8 cellular contexts compared by ENCODE assay signal in genomic region chr5:139458580-139459407, GRCh38. TPM values are rescaled to one million over a fixed set of nuclear protein-coding genes. Genes with fewer than 3 reads are reported as not detected.
A peak's percentile ranks its signal among the peaks of the same experiment; 100 is the strongest.
DNase-seq lines count a peak whose midpoint lies in the region; ATAC-seq and TF ChIP-seq lines count a peak whose summit lies in the region.

No MANE protein-coding gene starts in this region.

- in situ Hi-C loops in Panc1 (cut with HindIII; ENCODE audit: low pct_unique_long_range_greater_than_20kb, low sequenced_read_pairs) = no loop called here

- no peaks in the 10 kb centered on the region for H3K36me3 Mint-ChIP-seq in activated naive CD4-positive, alpha-beta T cell treated with anti-CD3 and anti-CD28 coated beads for 36 hours (ENCODE audit: low read depth)

- no peaks in the 10 kb centered on the region for H3K36me3 ChIP-seq in H7 (replicated peaks; ENCODE audit: control insufficient read depth, insufficient read depth, low read length)
- no peaks in the 10 kb centered on the region for H3K36me3 ChIP-seq in Panc1 (ENCODE audit: control insufficient read depth, insufficient read depth, low read length)

- H3K4me1 ChIP-seq in Panc1 (ENCODE audit: control insufficient read depth, insufficient read depth, low read length) = no peaks in the 10 kb centered on the region

- H3K4me3 Mint-ChIP-seq in activated naive CD4-positive, alpha-beta T cell treated with anti-CD3 and anti-CD28 coated beads for 36 hours = peak overlapping the region; percentile 50

- H3K4me1 Mint-ChIP-seq in activated naive CD4-positive, alpha-beta T cell treated with anti-CD3 and anti-CD28 coated beads for 36 hours (ENCODE audit: low read depth) = peaks cover 54% of the 10 kb centered on the region

- no peak for TF ChIP-seq CTCF in Panc1 (IDR thresholded peaks at IDR 0.05)

- no peaks in the 10 kb centered on the region for H3K27me3 Mint-ChIP-seq in activated naive CD4-positive, alpha-beta T cell treated with anti-CD3 and anti-CD28 coated beads for 36 hours (ENCODE audit: low read depth)

- BruUV-seq in Panc1 (replicated peaks; lab: Mats Ljungman, UMichigan) = no TSS peak

- DNase-seq in Daoy (ENCODE audit: low read depth) = peak; percentile 93
- peak; percentile 35 for DNase-seq in H7
- no peak for DNase-seq in Panc1 (ENCODE audit: low read depth, low spot score)
- peak; percentile 93 for DNase-seq in activated naive CD4-positive, alpha-beta T cell treated with anti-CD3 and anti-CD28 coated beads for 36 hours
- no peak for DNase-seq in left lobe of liver (ENCODE audit: low spot score)
- peak; percentile 51 to 86 (median 78) for DNase-seq in stimulated activated naive CD4-positive, alpha-beta T cell (lab: John Stamatoyannopoulos, UW)
- DNase-seq in epidermal melanocyte (ENCODE audit: insufficient read length, low spot score) = no peak
- no peak for DNase-seq in hippocampal formation (lab: John Stamatoyannopoulos, UW)

- CTCF ChIA-PET in Panc1 (lab: Charles Lee) = interaction anchor here (0.9 kb wide), 1 partner anchor 55 kb away, joined by 3 read pairs; no protein-coding TSS in a partner anchor
- CTCF ChIA-PET in activated naive CD4-positive, alpha-beta T cell treated with anti-CD3 and anti-CD28 coated beads for 36 hours (lab: Charles Lee) = interaction anchor here (0.6 to 1.9 kb wide), 10 partner anchors 11 to 66 kb away, joined by 3 to 8 read pairs (median 4); partner anchors contain the start of genes DNAJC18 and STING1

- ATAC-seq in Panc1 = peak; percentile 45; the same call in 1 of the 2 replicates
- peak; percentile 13 for ATAC-seq in left lobe of liver

- no peaks in the 10 kb centered on the region for H3K27me3 ChIP-seq in H7 (ENCODE audit: control insufficient read depth, insufficient read depth, low read length)
- H3K27me3 ChIP-seq in Panc1 (ENCODE audit: control insufficient read depth, insufficient read depth, low read length) = no peaks in the 10 kb centered on the region

- POLR2A ChIA-PET in Panc1 (lab: Charles Lee) = interaction anchor here (0.6 to 0.7 kb wide), 2 partner anchors 112 to 127 kb away, joined by 3 to 5 read pairs; no protein-coding TSS in a partner anchor

- no peaks in the 10 kb centered on the region for H3K9me3 Mint-ChIP-seq in activated naive CD4-positive, alpha-beta T cell treated with anti-CD3 and anti-CD28 coated beads for 36 hours

- intact Hi-C loops in Panc1 (cut with micrococcal nuclease; ENCODE audit: unreplicated experiment) = no loop called here
- intact Hi-C loops in activated naive CD4-positive, alpha-beta T cell treated with anti-CD3 and anti-CD28 coated beads for 36 hours (cut with micrococcal nuclease) = loop anchor here (1.0 to 2.0 kb wide), 6 partner anchors 11 to 54 kb away; partner anchors contain the start of genes SPATA24 and STING1

- H3K27ac Mint-ChIP-seq in activated naive CD4-positive, alpha-beta T cell treated with anti-CD3 and anti-CD28 coated beads for 36 hours = peak overlapping the region; percentile 94

- H3K27ac ChIP-seq in Panc1 (ENCODE audit: low read length) = no peak overlapping the region

- no peak overlapping the region for H3K4me3 ChIP-seq in H7 (ENCODE audit: insufficient read depth, low read depth, low read length)
- no peak overlapping the region for H3K4me3 ChIP-seq in Panc1 (ENCODE audit: low read depth in 2 of 2, low read length in 2 of 2)

- no peaks in the 10 kb centered on the region for H3K9me3 ChIP-seq in Panc1 (ENCODE audit: control insufficient read depth, insufficient read depth, low read depth, low read length)

RNA-seq across cellular contexts. Expression of gene ECSCR, which starts 3.7 kb away (rescaled TPM):
- total RNA-seq in Daoy (2014; rRNA removed; shearing (Covaris generic)) = 0.23 and 2.4 TPM in 2 replicates
- total RNA-seq in H7 (2014; rRNA removed; shearing (Covaris generic)) = 4.6 and 6.4 TPM in 2 replicates
- total RNA-seq in Panc1 (2021; ENCODE audit: unreplicated experiment) = not detected
- not detected for polyA plus RNA-seq in Panc1 (2012; ENCODE audit: insufficient read length)
- under 1 TPM; 0.74 to 0.81 TPM for total RNA-seq in activated naive CD4-positive, alpha-beta T cell treated with anti-CD3 and anti-CD28 coated beads for 36 hours
- 2.0 TPM for total RNA-seq in left lobe of liver

RNA-seq across cellular contexts. Expression of gene SMIM33, which starts 12.0 kb away (rescaled TPM):
- total RNA-seq in Daoy (2014; rRNA removed; shearing (Covaris generic)) = not detected in 2 replicates
- not detected in 2 replicates for total RNA-seq in H7 (2014; rRNA removed; shearing (Covaris generic))
- not detected for total RNA-seq in Panc1 (2021; ENCODE audit: unreplicated experiment)
- polyA plus RNA-seq in Panc1 (2012; ENCODE audit: insufficient read length) = not detected
- under 1 TPM; 0.14 to 0.37 TPM for total RNA-seq in activated naive CD4-positive, alpha-beta T cell treated with anti-CD3 and anti-CD28 coated beads for 36 hours
- total RNA-seq in left lobe of liver = not detected

RNA-seq across cellular contexts. Expression of gene DNAJC18, which starts 19.5 kb away (rescaled TPM):
- 5.6 and 11.8 TPM in 2 replicates for total RNA-seq in Daoy (2014; rRNA removed; shearing (Covaris generic))
- total RNA-seq in H7 (2014; rRNA removed; shearing (Covaris generic)) = 6.3 and 9.8 TPM in 2 replicates
- total RNA-seq in Panc1 (2021; ENCODE audit: unreplicated experiment) (8.8 TPM), left lobe of liver (0.63 TPM)
- polyA plus RNA-seq in Panc1 (2012; ENCODE audit: insufficient read length) = 8.8 TPM
- 10 to 100 TPM; 18.1 to 18.8 TPM for total RNA-seq in activated naive CD4-positive, alpha-beta T cell treated with anti-CD3 and anti-CD28 coated beads for 36 hours

RNA-seq across cellular contexts. Expression of gene STING1, which starts 23.8 kb away (rescaled TPM):
- 8.2 and 9.0 TPM in 2 replicates for total RNA-seq in Daoy (2014; rRNA removed; shearing (Covaris generic))
- 0.15 and 0.21 TPM in 2 replicates for total RNA-seq in H7 (2014; rRNA removed; shearing (Covaris generic))
- total RNA-seq in Panc1 (2021; ENCODE audit: unreplicated experiment) (22.8 TPM), left lobe of liver (8.0 TPM)
- polyA plus RNA-seq in Panc1 (2012; ENCODE audit: insufficient read length) = 25.8 TPM
- total RNA-seq in activated naive CD4-positive, alpha-beta T cell treated with anti-CD3 and anti-CD28 coated beads for 36 hours = 100 to 1,000 TPM; 136 to 140 TPM

RNA-seq across cellular contexts. Expression of gene SPATA24, which starts 54.9 kb away (rescaled TPM):
- 4.9 and 28.9 TPM in 2 replicates for total RNA-seq in Daoy (2014; rRNA removed; shearing (Covaris generic))
- total RNA-seq in H7 (2014; rRNA removed; shearing (Covaris generic)) = 7.7 and 8.6 TPM in 2 replicates
- 5.5 TPM for total RNA-seq in Panc1 (2021; ENCODE audit: unreplicated experiment)
- 4.0 TPM for polyA plus RNA-seq in Panc1 (2012; ENCODE audit: insufficient read length)
- 1 to 10 TPM; 6.0 to 7.4 TPM for total RNA-seq in activated naive CD4-positive, alpha-beta T cell treated with anti-CD3 and anti-CD28 coated beads for 36 hours
- 2.2 TPM for total RNA-seq in left lobe of liver

Comparison
In these comparisons a context has a peak if more than half of its experiments do, and no peak if none do; other contexts are left out.
1. DNase-seq: peak in Daoy (single experiment), H7 (single experiment), activated naive CD4-positive, alpha-beta T cell treated with anti-CD3 and anti-CD28 coated beads for 36 hours (single experiment) and stimulated activated naive CD4-positive, alpha-beta T cell (6 of 6); none in Panc1 (single experiment), left lobe of liver (single experiment), epidermal melanocyte (single experiment) and hippocampal formation (0 of 2).